In genomic region chr20:21172626-21173025, GRCh38 we compare ENCODE assay signal across 21 cellular contexts.
"Had no signal": no experiment of that assay in that cellular context is flagged by ENCODE, and none has a peak within 500 bp of the region (broad histone marks: within the 10 kb centered on the region; RNA-seq: fewer than 3 reads in every experiment).

No MANE protein-coding gene starts in this region.

- H3K27me3 ChIP-seq: MG63, SJCRH30 had no signal

- H3K4me3 ChIP-seq: MG63, SJCRH30 had no signal

- DNase-seq: MG63, NCI-H1092, NCI-H1105 treated with DMSO at 0.1 percent for 48 hours, NCI-H1417 treated with DMSO at 0.1 percent for 48 hours, NCI-H146, NCI-H1694 treated with DMSO at 0.1 percent for 48 hours, NCI-H1930, NCI-H2081, NCI-H2107, NCI-H2227 treated with DMSO at 0.1 percent for 48 hours, NCI-H446, NCI-H510A, NCI-H524 treated with DMSO at 0.1 percent for 48 hours, NCI-H69, NCI-H774, PC-3, SHP77, SJCRH30 had no signal

- H3K36me3 ChIP-seq: MG63 had no signal

- ATAC-seq: Panc1, PC-3 had no signal

- H3K9me3 ChIP-seq: MG63 had no signal

- H3K27ac ChIP-seq: HL-60, RWPE1, SJCRH30 had no signal
